In the genomic region with DNA sequence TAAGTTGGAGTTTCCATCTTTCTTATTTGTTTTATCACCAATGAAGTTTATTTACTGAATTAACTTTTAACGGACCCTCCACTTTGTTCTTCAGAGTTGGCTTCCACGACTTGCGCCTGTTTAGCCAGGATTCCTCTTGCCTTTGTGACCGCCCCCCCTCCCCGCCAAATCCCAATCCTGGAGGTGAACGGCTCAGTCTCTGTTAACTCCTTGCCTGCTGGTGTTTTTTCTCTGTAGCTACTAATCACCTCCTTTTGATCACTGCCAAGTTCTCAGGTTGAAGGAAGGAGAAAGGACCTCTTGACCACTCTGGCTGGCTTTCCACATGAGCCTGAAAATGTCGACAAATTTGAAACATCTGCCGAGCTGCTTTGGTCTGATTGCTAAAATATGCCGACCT, we compare ENCODE assay signal across 2 cellular contexts.
TF ChIP-seq lines count a peak whose summit lies in the region.

No MANE protein-coding gene starts in this region.

TF ChIP-seq in HCT116, 20 proteins besides CTCF, POLR2A, EP300 and RAD21:
- TF ChIP-seq EGR1 (IDR thresholded peaks at IDR 0.05; ENCODE audit: low read depth) (no peak), POLR2AphosphoS5 (IDR thresholded peaks at IDR 0.05; ENCODE audit: low read depth, low read length) (no peak), SRF (IDR thresholded peaks at IDR 0.05; ENCODE audit: low read depth) (no peak)

TF ChIP-seq in neural cell, 6 proteins besides CTCF, POLR2A, EP300 and RAD21:
- TF ChIP-seq, protein P1, sequence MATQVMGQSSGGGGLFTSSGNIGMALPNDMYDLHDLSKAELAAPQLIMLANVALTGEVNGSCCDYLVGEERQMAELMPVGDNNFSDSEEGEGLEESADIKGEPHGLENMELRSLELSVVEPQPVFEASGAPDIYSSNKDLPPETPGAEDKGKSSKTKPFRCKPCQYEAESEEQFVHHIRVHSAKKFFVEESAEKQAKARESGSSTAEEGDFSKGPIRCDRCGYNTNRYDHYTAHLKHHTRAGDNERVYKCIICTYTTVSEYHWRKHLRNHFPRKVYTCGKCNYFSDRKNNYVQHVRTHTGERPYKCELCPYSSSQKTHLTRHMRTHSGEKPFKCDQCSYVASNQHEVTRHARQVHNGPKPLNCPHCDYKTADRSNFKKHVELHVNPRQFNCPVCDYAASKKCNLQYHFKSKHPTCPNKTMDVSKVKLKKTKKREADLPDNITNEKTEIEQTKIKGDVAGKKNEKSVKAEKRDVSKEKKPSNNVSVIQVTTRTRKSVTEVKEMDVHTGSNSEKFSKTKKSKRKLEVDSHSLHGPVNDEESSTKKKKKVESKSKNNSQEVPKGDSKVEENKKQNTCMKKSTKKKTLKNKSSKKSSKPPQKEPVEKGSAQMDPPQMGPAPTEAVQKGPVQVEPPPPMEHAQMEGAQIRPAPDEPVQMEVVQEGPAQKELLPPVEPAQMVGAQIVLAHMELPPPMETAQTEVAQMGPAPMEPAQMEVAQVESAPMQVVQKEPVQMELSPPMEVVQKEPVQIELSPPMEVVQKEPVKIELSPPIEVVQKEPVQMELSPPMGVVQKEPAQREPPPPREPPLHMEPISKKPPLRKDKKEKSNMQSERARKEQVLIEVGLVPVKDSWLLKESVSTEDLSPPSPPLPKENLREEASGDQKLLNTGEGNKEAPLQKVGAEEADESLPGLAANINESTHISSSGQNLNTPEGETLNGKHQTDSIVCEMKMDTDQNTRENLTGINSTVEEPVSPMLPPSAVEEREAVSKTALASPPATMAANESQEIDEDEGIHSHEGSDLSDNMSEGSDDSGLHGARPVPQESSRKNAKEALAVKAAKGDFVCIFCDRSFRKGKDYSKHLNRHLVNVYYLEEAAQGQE (IDR thresholded peaks at IDR 0.05; ENCODE audit: borderline replicate concordance): no peak
- no peak for TF ChIP-seq EZH2 (IDR thresholded peaks at IDR 0.05; ENCODE audit: borderline replicate concordance, insufficient read depth, low read length, poor library complexity, severe bottlenecking)
- TF ChIP-seq SMC3 (conservative IDR thresholded peaks at IDR 0.05; ENCODE audit: poor library complexity): no peak
- no peak for TF ChIP-seq POLR2AphosphoS5 (IDR thresholded peaks at IDR 0.05)
- no peak for TF ChIP-seq MXI1 (conservative IDR thresholded peaks at IDR 0.05; ENCODE audit: poor library complexity, severe bottlenecking)
- no peak for TF ChIP-seq TAF1 (IDR thresholded peaks at IDR 0.05; ENCODE audit: low read depth)
TF ChIP-seq in neural cell: peak in this region for 0.
